1 cellular context compared by ENCODE assay signal in the genomic region with DNA sequence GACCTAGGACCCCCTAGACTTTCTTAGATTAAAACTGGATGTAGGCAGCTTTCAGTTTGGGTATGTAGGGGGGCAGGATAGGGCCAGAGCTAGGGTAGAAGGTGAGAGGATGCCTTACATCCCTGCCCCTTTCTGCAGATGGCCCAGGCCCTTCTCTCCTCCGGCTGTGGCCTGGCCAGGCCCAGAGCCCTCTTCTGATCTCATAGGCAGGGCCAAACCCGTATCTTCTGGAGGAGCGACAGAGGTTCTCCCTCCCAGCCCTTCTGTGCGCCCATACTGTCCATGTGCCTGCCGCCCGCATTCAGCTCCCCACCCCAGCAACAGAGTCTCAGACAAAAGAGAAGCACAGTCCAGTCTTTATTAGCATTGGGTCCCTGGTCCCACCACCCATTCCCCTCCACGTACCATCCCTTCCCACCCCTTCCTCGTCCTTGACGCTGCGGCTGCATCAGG.
TF ChIP-seq lines count a peak whose summit lies in the region.

No MANE protein-coding gene starts in this region.

TF ChIP-seq in WTC11, 78 proteins besides CTCF, POLR2A, EP300 and RAD21 (continued from another document):
- TF ChIP-seq, protein P1, sequence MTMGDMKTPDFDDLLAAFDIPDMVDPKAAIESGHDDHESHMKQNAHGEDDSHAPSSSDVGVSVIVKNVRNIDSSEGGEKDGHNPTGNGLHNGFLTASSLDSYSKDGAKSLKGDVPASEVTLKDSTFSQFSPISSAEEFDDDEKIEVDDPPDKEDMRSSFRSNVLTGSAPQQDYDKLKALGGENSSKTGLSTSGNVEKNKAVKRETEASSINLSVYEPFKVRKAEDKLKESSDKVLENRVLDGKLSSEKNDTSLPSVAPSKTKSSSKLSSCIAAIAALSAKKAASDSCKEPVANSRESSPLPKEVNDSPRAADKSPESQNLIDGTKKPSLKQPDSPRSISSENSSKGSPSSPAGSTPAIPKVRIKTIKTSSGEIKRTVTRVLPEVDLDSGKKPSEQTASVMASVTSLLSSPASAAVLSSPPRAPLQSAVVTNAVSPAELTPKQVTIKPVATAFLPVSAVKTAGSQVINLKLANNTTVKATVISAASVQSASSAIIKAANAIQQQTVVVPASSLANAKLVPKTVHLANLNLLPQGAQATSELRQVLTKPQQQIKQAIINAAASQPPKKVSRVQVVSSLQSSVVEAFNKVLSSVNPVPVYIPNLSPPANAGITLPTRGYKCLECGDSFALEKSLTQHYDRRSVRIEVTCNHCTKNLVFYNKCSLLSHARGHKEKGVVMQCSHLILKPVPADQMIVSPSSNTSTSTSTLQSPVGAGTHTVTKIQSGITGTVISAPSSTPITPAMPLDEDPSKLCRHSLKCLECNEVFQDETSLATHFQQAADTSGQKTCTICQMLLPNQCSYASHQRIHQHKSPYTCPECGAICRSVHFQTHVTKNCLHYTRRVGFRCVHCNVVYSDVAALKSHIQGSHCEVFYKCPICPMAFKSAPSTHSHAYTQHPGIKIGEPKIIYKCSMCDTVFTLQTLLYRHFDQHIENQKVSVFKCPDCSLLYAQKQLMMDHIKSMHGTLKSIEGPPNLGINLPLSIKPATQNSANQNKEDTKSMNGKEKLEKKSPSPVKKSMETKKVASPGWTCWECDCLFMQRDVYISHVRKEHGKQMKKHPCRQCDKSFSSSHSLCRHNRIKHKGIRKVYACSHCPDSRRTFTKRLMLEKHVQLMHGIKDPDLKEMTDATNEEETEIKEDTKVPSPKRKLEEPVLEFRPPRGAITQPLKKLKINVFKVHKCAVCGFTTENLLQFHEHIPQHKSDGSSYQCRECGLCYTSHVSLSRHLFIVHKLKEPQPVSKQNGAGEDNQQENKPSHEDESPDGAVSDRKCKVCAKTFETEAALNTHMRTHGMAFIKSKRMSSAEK (CRISPR knock-in tag; IDR thresholded peaks at IDR 0.05; ENCODE audit: borderline replicate concordance) = no peak
TF ChIP-seq in WTC11: peak in this region for 0.
